ENCODE assay signal across 8 cellular contexts in genomic region chr19:1205114-1206062, GRCh38. TPM values are rescaled to one million over a fixed set of nuclear protein-coding genes. Genes with fewer than 3 reads are reported as not detected.
DNase-seq lines count a peak whose midpoint lies in the region; ATAC-seq, FAIRE-seq and TF ChIP-seq lines count a peak whose summit lies in the region.

Gene STK11, plus strand, starts transcription at chr19:1205778. Its CDS starts 1,136 bp downstream, at chr19:1206914.

- TF ChIP-seq EP300 in HepG2 (IDR thresholded peaks at IDR 0.05; ENCODE audit: low read depth in 2 of 2, low read length in 2 of 2) (no peak; a peak in 1 of 4 replicates), HepG2 (CRISPR knock-in tag; IDR thresholded peaks at IDR 0.05; ENCODE audit: borderline replicate concordance) (no peak; the same call in 1 of the 2 replicates)

- H4K20me1 ChIP-seq in HepG2 (ENCODE audit: insufficient read depth, low read length), result peaks cover 27% of the 10 kb centered on the region

- ATAC-seq in GM19351 (IDR thresholded peaks at IDR 0.05; ENCODE audit: unreplicated experiment) (peak; percentile 87), HG03521 (IDR thresholded peaks at IDR 0.05; ENCODE audit: unreplicated experiment) (peak; percentile 91), HepG2 (peak; percentile 90)

- TF ChIP-seq POLR2A in HepG2 (IDR thresholded peaks at IDR 0.05; ENCODE audit: insufficient read depth in 1 of 2, low read depth in 2 of 2, low read length in 2 of 2), result peak; percentile 24 to 56; a peak in 1 of 4 replicates

- peak within 1 kb of the TSS; percentile 93 for H3K4me3 Mint-ChIP-seq in dendritic cell treated with granulocyte-macrophage colony-stimulating factor and Interleukin-4, amounts not matched to agents 40 ng/mL and 50 ng/mL, for 4 days

- peak; percentile 76 for FAIRE-seq in HepG2 (lab: Jason Lieb, UNC)

- 17% methylated on average over 13 of the region's 106 CpGs for WGBS in HepG2 (ENCODE audit: low lambda C conversion rate)

- H3K27ac Mint-ChIP-seq in dendritic cell treated with granulocyte-macrophage colony-stimulating factor and Interleukin-4, amounts not matched to agents 40 ng/mL and 50 ng/mL, for 4 days, result peak within 1 kb of the TSS; percentile 88

- H3K4me1 ChIP-seq in HepG2 (ENCODE audit: insufficient read depth, low read length), result peaks cover 62% of the 10 kb centered on the region

- peak within 1 kb of the TSS; percentile 65 to 92 (median 81) for H3K4me3 ChIP-seq in HepG2 (replicated peaks in 1 of 3; ENCODE audit: insufficient read depth in 1 of 3, low read depth in 2 of 3, low read length in 3 of 3)

- H3K9me3 Mint-ChIP-seq in dendritic cell treated with granulocyte-macrophage colony-stimulating factor and Interleukin-4, amounts not matched to agents 40 ng/mL and 50 ng/mL, for 4 days, result no peaks in the 10 kb centered on the region

- H3K36me3 ChIP-seq in HepG2 (replicated peaks in 1 of 2; ENCODE audit: control insufficient read depth in 1 of 2, insufficient read depth in 2 of 2, low read length in 2 of 2), result peaks cover 5 to 7% of the 10 kb centered on the region in 2 experiments; a peak in 4 of 5 replicates

- POLR2A ChIA-PET in HepG2 (lab: Yijun Ruan, JAX), result interaction anchor here (2.3 kb wide), 1 partner anchor 92 kb away, joined by 11 read pairs; no protein-coding TSS in a partner anchor

- in situ Hi-C loops in HepG2 (cut with HindIII; ENCODE audit: extremely low pct_ligation_motif_present, low pct_unique_long_range_greater_than_20kb), result no loop called here

- peaks cover 40% of the 10 kb centered on the region for H3K36me3 Mint-ChIP-seq in dendritic cell treated with granulocyte-macrophage colony-stimulating factor and Interleukin-4, amounts not matched to agents 40 ng/mL and 50 ng/mL, for 4 days (ENCODE audit: low read depth)

- H3K27me3 ChIP-seq in HepG2 (ENCODE audit: control insufficient read depth in 1 of 2, insufficient read depth in 2 of 2, low read length in 2 of 2), result no peaks in the 10 kb centered on the region; a peak in 1 of 5 replicates

- CTCF ChIA-PET in HepG2 (lab: Yijun Ruan, JAX; ENCODE audit: low intra/inter-chr PET ratio, low total read pairs), result no interaction called here

- H3K27ac ChIP-seq in HepG2 (ENCODE audit: extremely low read length, insufficient read depth, low read length), result peak within 1 kb of the TSS; percentile 87

- peaks cover 41% of the 10 kb centered on the region for H3K4me1 Mint-ChIP-seq in dendritic cell treated with granulocyte-macrophage colony-stimulating factor and Interleukin-4, amounts not matched to agents 40 ng/mL and 50 ng/mL, for 4 days (ENCODE audit: low read depth)

- intact Hi-C loops in dendritic cell treated with granulocyte-macrophage colony-stimulating factor and Interleukin-4, amounts not matched to agents 40 ng/mL and 50 ng/mL, for 4 days (cut with micrococcal nuclease), result loop anchor here (1.0 kb wide), 1 partner anchor 8 kb away; no protein-coding TSS in a partner anchor
- intact Hi-C loops in HepG2 (cut with micrococcal nuclease; ENCODE audit: unreplicated experiment), result no loop called here

- peak within 1 kb of the TSS; percentile 87 for H3K4me2 ChIP-seq in HepG2 (ENCODE audit: low read depth, low read length)

- H3K27me3 Mint-ChIP-seq in dendritic cell treated with granulocyte-macrophage colony-stimulating factor and Interleukin-4, amounts not matched to agents 40 ng/mL and 50 ng/mL, for 4 days, result no peaks in the 10 kb centered on the region

- no peak; the same call in 1 of the 2 replicates for TF ChIP-seq RAD21 in HepG2 (CRISPR knock-in tag; IDR thresholded peaks at IDR 0.05)

- no peak for TF ChIP-seq CTCF in HepG2 (CRISPR knock-in tag; IDR thresholded peaks at IDR 0.05)

- DNase-seq in C1 segment of cervical spinal cord (lab: John Stamatoyannopoulos, UW) (peak; percentile 90 to 99 (median 96)), NCI-H748 (lab: John Stamatoyannopoulos, UW; ENCODE audit: unreplicated experiment) (peak; percentile 95), HepG2 (ENCODE audit: low spot score) (peak; percentile 91)
- peak; percentile 99 for DNase-seq in activated CD4-positive, alpha-beta T cell treated with anti-CD3 and anti-CD28 coated beads, Interleukin-2, amount 50 U/mL, for 4 hours
- peak; percentile 100 for DNase-seq in stimulated activated CD4-positive, alpha-beta T cell treated with anti-CD3 and anti-CD28 coated beads, Interleukin-2, amount 100 ng/mL, for 48 hours

- no peaks in the 10 kb centered on the region for H3K9me3 ChIP-seq in HepG2 (ENCODE audit: low read length)

- no peak within 1 kb of the TSS for H2AFZ ChIP-seq in HepG2 (ENCODE audit: low read length)

- peak within 1 kb of the TSS; percentile 82 for H3K9ac ChIP-seq in HepG2 (ENCODE audit: insufficient read depth, low read depth, low read length)

- BruUV-seq in HepG2 (replicated peaks; lab: Mats Ljungman, UMichigan), result no TSS peak

- peaks cover 40% of the 10 kb centered on the region for H3K79me2 ChIP-seq in HepG2 (ENCODE audit: insufficient read depth, low read length)

TF ChIP-seq in HepG2, 621 proteins besides CTCF, POLR2A, EP300 and RAD21 (continues in another document):
- TF ChIP-seq MNT (IDR thresholded peaks at IDR 0.05), result peak; percentile 60; the same call in 1 of the 2 replicates
- TF ChIP-seq ZNF770 (CRISPR knock-in tag; IDR thresholded peaks at IDR 0.05), result peak; percentile 27; the same call in 1 of the 2 replicates
- no peak for TF ChIP-seq ZNF280B (CRISPR knock-in tag; IDR thresholded peaks at IDR 0.05; ENCODE audit: borderline replicate concordance)
- peak; percentile 40; the same call in 1 of the 2 replicates for TF ChIP-seq KDM4B (CRISPR knock-in tag; IDR thresholded peaks at IDR 0.05)
- peak; percentile 78; the same call in 1 of the 2 replicates for TF ChIP-seq GATAD1 (CRISPR knock-in tag; IDR thresholded peaks at IDR 0.05)
- TF ChIP-seq EHMT2 (IDR thresholded peaks at IDR 0.05; ENCODE audit: borderline replicate concordance, low read depth, low read length), result no peak

RNA-seq across cellular contexts. Expression of gene STK11, which starts in this region (rescaled TPM):
- total RNA-seq in HepG2 (2016; rRNA removed; fragmentation: Illumina TruSeq; extraction: Trizol), result 28.4 and 43.6 TPM in 2 replicates
- total RNA-seq in HepG2 (2016; cell fraction: cytosol; rRNA removed; fragmentation: Illumina TruSeq; extraction: Trizol; ENCODE audit: low read depth), result 18.3 and 20.2 TPM in 2 replicates
- 23.3 and 42.4 TPM in 2 replicates for total RNA-seq in HepG2 (2016; cell fraction: insoluble cytoplasmic fraction; rRNA removed; fragmentation: Illumina TruSeq; extraction: Trizol)
- total RNA-seq in HepG2 (2016; cell fraction: membrane; rRNA removed; fragmentation: Illumina TruSeq; extraction: Trizol), result 47.5 and 49.4 TPM in 2 replicates
- total RNA-seq in HepG2 (2016; cell fraction: nucleus; rRNA removed; fragmentation: Illumina TruSeq; extraction: Trizol), result 33.1 and 35.0 TPM in 2 replicates
- 27.5 and 40.8 TPM in 2 replicates for polyA plus RNA-seq in HepG2 (2011; rRNA removed)
- polyA plus RNA-seq in HepG2 (2011; cell fraction: cytosol; rRNA removed), result 31.3 and 45.7 TPM in 2 replicates
- 143 and 178 TPM in 2 replicates for polyA plus RNA-seq in HepG2 (2011; cell fraction: nucleus; rRNA removed)
- 38.3 and 41.3 TPM in 2 replicates for polyA plus RNA-seq in HepG2 (2012)
- polyA plus RNA-seq in HepG2 (2016; cell fraction: cytosol; fragmentation: Illumina TruSeq; extraction: Trizol; ENCODE audit: low read depth), result 12.4 and 14.0 TPM in 2 replicates
- polyA plus RNA-seq in HepG2 (2016; cell fraction: insoluble cytoplasmic fraction; fragmentation: Illumina TruSeq; extraction: Trizol; ENCODE audit: low read depth), result 24.8 and 28.5 TPM in 2 replicates
- 31.5 and 34.3 TPM in 2 replicates for polyA plus RNA-seq in HepG2 (2016; cell fraction: membrane; fragmentation: Illumina TruSeq; extraction: Trizol; ENCODE audit: low read depth)
- polyA plus RNA-seq in HepG2 (2016; cell fraction: nucleus; fragmentation: Illumina TruSeq; extraction: Trizol; ENCODE audit: insufficient read depth, low read depth), result 76.9 and 78.9 TPM in 2 replicates
- polyA minus RNA-seq in HepG2 (2011; rRNA and poly(A)+ RNA removed; ENCODE audit: low replicate concordance), result 2.2 and 54.9 TPM in 2 replicates
- 24.1 and 27.3 TPM in 2 replicates for polyA minus RNA-seq in HepG2 (2011; cell fraction: cytosol; rRNA and poly(A)+ RNA removed)
- polyA minus RNA-seq in HepG2 (2011; cell fraction: nucleus; rRNA and poly(A)+ RNA removed), result 21.8 and 30.2 TPM in 2 replicates

Comparison
In these comparisons a context has a peak if more than half of its experiments do, and no peak if none do; other contexts are left out.
1. Peak in every context shown above with its lines: DNase-seq, ATAC-seq, H3K4me3 ChIP-seq and H3K27ac ChIP-seq.